In genomic region chr3:109553573-109554371, GRCh38 we compare ENCODE assay signal across 16 cellular contexts.
A peak's percentile ranks its signal among the peaks of the same experiment; 100 is the strongest.
DNase-seq lines count a peak whose midpoint lies in the region; FAIRE-seq and TF ChIP-seq lines count a peak whose summit lies in the region.
"Had no signal": no experiment of that assay in that cellular context is flagged by ENCODE, and none has a peak within 500 bp of the region (broad histone marks: within the 10 kb centered on the region; RNA-seq: fewer than 3 reads in every experiment).

No MANE protein-coding gene starts in this region.

- no peak overlapping the region for H3K9ac ChIP-seq in astrocyte (ENCODE audit: low read length)

- H3K27ac Mint-ChIP-seq in astrocyte (ENCODE audit: unreplicated experiment): no peak overlapping the region

- 43 to 47% (median 47%) methylated on average over 4 of the region's 4 CpGs for WGBS in adrenal gland, 4 donors

- H3K4me1 Mint-ChIP-seq in astrocyte (ENCODE audit: low read depth, unreplicated experiment): peaks cover 7% of the 10 kb centered on the region

- H3K36me3 Mint-ChIP-seq in astrocyte (ENCODE audit: low read depth, unreplicated experiment): no peaks in the 10 kb centered on the region

- peak overlapping the region; percentile 19 for H3K4me2 ChIP-seq in astrocyte (ENCODE audit: low read length)

- H2AFZ ChIP-seq in astrocyte (ENCODE audit: low read depth, low read length): no peak overlapping the region

- H3K27me3 ChIP-seq in AG04450 (ENCODE audit: control insufficient read depth, insufficient read depth, low read length): no peaks in the 10 kb centered on the region
- no peaks in the 10 kb centered on the region for H3K27me3 ChIP-seq in astrocyte (ENCODE audit: insufficient read depth, low read length)
- H3K27me3 ChIP-seq in adrenal gland: no peaks in the 10 kb centered on the region
- H3K27me3 ChIP-seq: gastroesophageal sphincter, tibial nerve had no signal

- H3K9me3 ChIP-seq in AG04450 (ENCODE audit: control insufficient read depth, insufficient read depth, low read length): no peaks in the 10 kb centered on the region
- no peaks in the 10 kb centered on the region for H3K9me3 ChIP-seq in astrocyte (ENCODE audit: insufficient read depth, low read depth, low read length)
- peaks cover 0 to 13% (median 0%) of the 10 kb centered on the region in 3 donors for H3K9me3 ChIP-seq in adrenal gland (replicated peaks in 1 of 3)

- peak; percentile 13 for TF ChIP-seq RAD21 in Ishikawa (IDR thresholded peaks at IDR 0.05; ENCODE audit: low read depth)

- intact Hi-C loops in adrenal gland (cut with DNase I): no loop called here

- TF ChIP-seq CTCF in AG04450 (IDR thresholded peaks at IDR 0.05; ENCODE audit: low read depth, low read length) (peak; percentile 22; the same call in 1 of the 2 replicates), astrocyte (IDR thresholded peaks at IDR 0.05; ENCODE audit: insufficient read depth, low read depth, low read length) (no peak), adrenal gland (IDR thresholded peaks at IDR 0.05) (no peak)

- no peaks in the 10 kb centered on the region for H3K27me3 Mint-ChIP-seq in astrocyte (ENCODE audit: low read depth, unreplicated experiment)

- H3K4me3 ChIP-seq in AG04450 (ENCODE audit: low read depth, low read length): no peak overlapping the region
- H3K4me3 ChIP-seq in astrocyte (ENCODE audit: insufficient read depth, low read depth, low read length): no peak overlapping the region
- H3K4me3 ChIP-seq in adrenal gland: no peak overlapping the region
- H3K4me3 ChIP-seq: gastroesophageal sphincter, tibial nerve had no signal

- TF ChIP-seq EP300 in Ishikawa (IDR thresholded peaks at IDR 0.05; ENCODE audit: borderline replicate concordance): no peak

- no peak for FAIRE-seq in astrocyte (lab: Jason Lieb, UNC)
- FAIRE-seq: D721Med had no signal

- TF ChIP-seq POLR2A in adrenal gland (IDR thresholded peaks at IDR 0.05): no peak

- POLR2A ChIA-PET in AG04450 (lab: Yijun Ruan, JAX): no interaction called here

- H4K20me1 ChIP-seq in astrocyte (ENCODE audit: insufficient read depth, low read length): no peaks in the 10 kb centered on the region

- DNase-seq in AG04450 (ENCODE audit: low read depth, low spot score): no peak
- DNase-seq in astrocyte (ENCODE audit: low read depth): peak; percentile 81
- DNase-seq in iris pigment epithelial cell (ENCODE audit: low read depth): peak; percentile 60
- no peak for DNase-seq in effector CD8-positive, alpha-beta T cell (lab: John Stamatoyannopoulos, UW)
- DNase-seq in adrenal gland: no peak
- no peak for DNase-seq in ACHN
- DNase-seq in medulla oblongata (ENCODE audit: extremely low spot score): no peak
- DNase-seq: activated effector memory CD4-positive, alpha-beta T cell treated with Interleukin-2 at 50 U/mL for 16 hours; caudate nucleus; NCI-H345; stimulated activated CD4-positive, alpha-beta T cell treated with anti-CD3 and anti-CD28 coated beads, Interleukin-4, amount 100 ng/mL, for 1 hour; WERI-Rb-1 had no signal

- H3K36me3 ChIP-seq in astrocyte (ENCODE audit: insufficient read depth, low read length) (no peaks in the 10 kb centered on the region), adrenal gland (replicated peaks in 1 of 2) (no peaks in the 10 kb centered on the region)
- H3K36me3 ChIP-seq: gastroesophageal sphincter, tibial nerve, WERI-Rb-1 had no signal

- H3K9me3 Mint-ChIP-seq in astrocyte (ENCODE audit: unreplicated experiment): peaks cover 4% of the 10 kb centered on the region

- in situ Hi-C loops in ACHN (cut with HindIII; ENCODE audit: low pct_ligation_motif_present, low pct_unique_long_range_greater_than_20kb, low sequenced_read_pairs): no loop called here

- no peaks in the 10 kb centered on the region for H3K79me2 ChIP-seq in astrocyte (ENCODE audit: insufficient read depth, low read length)

- H3K27ac ChIP-seq in AG04450 (ENCODE audit: low read depth, low read length): no peak overlapping the region
- H3K27ac ChIP-seq in astrocyte (ENCODE audit: low read depth, low read length): no peak overlapping the region
- H3K27ac ChIP-seq in adrenal gland: peak overlapping the region in 1 of 5 donors; percentile 22
- H3K27ac ChIP-seq: gastroesophageal sphincter, tibial nerve, WERI-Rb-1 had no signal

- no peak overlapping the region for H3K4me3 Mint-ChIP-seq in astrocyte (ENCODE audit: unreplicated experiment)

- H3K4me1 ChIP-seq in astrocyte (ENCODE audit: insufficient read depth, low read length): no peaks in the 10 kb centered on the region
- no peaks in the 10 kb centered on the region for H3K4me1 ChIP-seq in adrenal gland (replicated peaks in 1 of 2)
- H3K4me1 ChIP-seq: gastroesophageal sphincter, tibial nerve had no signal

- CTCF ChIA-PET in AG04450 (lab: Charles Lee): no interaction called here

TF ChIP-seq in Ishikawa, 13 proteins besides CTCF, POLR2A, EP300 and RAD21:
- TF ChIP-seq REST (IDR thresholded peaks at IDR 0.05; ENCODE audit: low read depth): no peak
- TF ChIP-seq CEBPB (IDR thresholded peaks at IDR 0.05): no peak
- no peak for TF ChIP-seq FOXM1 (IDR thresholded peaks at IDR 0.05; ENCODE audit: borderline replicate concordance, low read depth)
- TF ChIP-seq TAF1 (IDR thresholded peaks at IDR 0.05; ENCODE audit: low read depth): no peak
- no peak for TF ChIP-seq TEAD4 (IDR thresholded peaks at IDR 0.05)
- TF ChIP-seq NFIC (IDR thresholded peaks at IDR 0.05): no peak
- TF ChIP-seq YY1 (IDR thresholded peaks at IDR 0.05; ENCODE audit: low read depth): no peak

Comparison
In these comparisons a context has a peak if more than half of its experiments do, and no peak if none do; other contexts are left out.
1. DNase-seq: peak in astrocyte (single experiment) and iris pigment epithelial cell (single experiment); none in AG04450 (single experiment), effector CD8-positive, alpha-beta T cell (single experiment), adrenal gland (0 of 7), ACHN (single experiment) and medulla oblongata (single experiment).